ENCODE assay signal across 1 cellular context in genomic region chr17:83079340-83079747, GRCh38.
A peak's percentile ranks its signal among the peaks of the same experiment; 100 is the strongest.
TF ChIP-seq lines count a peak whose summit lies in the region.

A gene with protein sequence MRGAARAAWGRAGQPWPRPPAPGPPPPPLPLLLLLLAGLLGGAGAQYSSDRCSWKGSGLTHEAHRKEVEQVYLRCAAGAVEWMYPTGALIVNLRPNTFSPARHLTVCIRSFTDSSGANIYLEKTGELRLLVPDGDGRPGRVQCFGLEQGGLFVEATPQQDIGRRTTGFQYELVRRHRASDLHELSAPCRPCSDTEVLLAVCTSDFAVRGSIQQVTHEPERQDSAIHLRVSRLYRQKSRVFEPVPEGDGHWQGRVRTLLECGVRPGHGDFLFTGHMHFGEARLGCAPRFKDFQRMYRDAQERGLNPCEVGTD (plus strand): TSS chr17:83079609. CDS start chr17:83079816, 207 bp downstream.

TF ChIP-seq in HCT116, 20 proteins besides CTCF, POLR2A, EP300 and RAD21:
- TF ChIP-seq, protein P1, sequence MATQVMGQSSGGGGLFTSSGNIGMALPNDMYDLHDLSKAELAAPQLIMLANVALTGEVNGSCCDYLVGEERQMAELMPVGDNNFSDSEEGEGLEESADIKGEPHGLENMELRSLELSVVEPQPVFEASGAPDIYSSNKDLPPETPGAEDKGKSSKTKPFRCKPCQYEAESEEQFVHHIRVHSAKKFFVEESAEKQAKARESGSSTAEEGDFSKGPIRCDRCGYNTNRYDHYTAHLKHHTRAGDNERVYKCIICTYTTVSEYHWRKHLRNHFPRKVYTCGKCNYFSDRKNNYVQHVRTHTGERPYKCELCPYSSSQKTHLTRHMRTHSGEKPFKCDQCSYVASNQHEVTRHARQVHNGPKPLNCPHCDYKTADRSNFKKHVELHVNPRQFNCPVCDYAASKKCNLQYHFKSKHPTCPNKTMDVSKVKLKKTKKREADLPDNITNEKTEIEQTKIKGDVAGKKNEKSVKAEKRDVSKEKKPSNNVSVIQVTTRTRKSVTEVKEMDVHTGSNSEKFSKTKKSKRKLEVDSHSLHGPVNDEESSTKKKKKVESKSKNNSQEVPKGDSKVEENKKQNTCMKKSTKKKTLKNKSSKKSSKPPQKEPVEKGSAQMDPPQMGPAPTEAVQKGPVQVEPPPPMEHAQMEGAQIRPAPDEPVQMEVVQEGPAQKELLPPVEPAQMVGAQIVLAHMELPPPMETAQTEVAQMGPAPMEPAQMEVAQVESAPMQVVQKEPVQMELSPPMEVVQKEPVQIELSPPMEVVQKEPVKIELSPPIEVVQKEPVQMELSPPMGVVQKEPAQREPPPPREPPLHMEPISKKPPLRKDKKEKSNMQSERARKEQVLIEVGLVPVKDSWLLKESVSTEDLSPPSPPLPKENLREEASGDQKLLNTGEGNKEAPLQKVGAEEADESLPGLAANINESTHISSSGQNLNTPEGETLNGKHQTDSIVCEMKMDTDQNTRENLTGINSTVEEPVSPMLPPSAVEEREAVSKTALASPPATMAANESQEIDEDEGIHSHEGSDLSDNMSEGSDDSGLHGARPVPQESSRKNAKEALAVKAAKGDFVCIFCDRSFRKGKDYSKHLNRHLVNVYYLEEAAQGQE (IDR thresholded peaks at IDR 0.05; ENCODE audit: low read depth) = no peak
- no peak for TF ChIP-seq EGR1 (IDR thresholded peaks at IDR 0.05; ENCODE audit: low read depth)
- TF ChIP-seq TCF7L2 (IDR thresholded peaks at IDR 0.05; ENCODE audit: borderline replicate concordance, extremely low read depth, insufficient read depth, insufficient read length) = peak; percentile 44
- TF ChIP-seq CEBPB (IDR thresholded peaks at IDR 0.05; ENCODE audit: low read depth) = no peak
- TF ChIP-seq JUND (IDR thresholded peaks at IDR 0.05) = no peak
- peak; percentile 92 for TF ChIP-seq POLR2AphosphoS5 (IDR thresholded peaks at IDR 0.05; ENCODE audit: low read depth, low read length)
- no peak for TF ChIP-seq ZFX (IDR thresholded peaks at IDR 0.05)
- no peak for TF ChIP-seq ELF1 (IDR thresholded peaks at IDR 0.05; ENCODE audit: borderline replicate concordance, low read depth)
TF ChIP-seq in HCT116: peak in this region for 2.
